Comparison of ENCODE assay signal across 2 cellular contexts in the genomic region with DNA sequence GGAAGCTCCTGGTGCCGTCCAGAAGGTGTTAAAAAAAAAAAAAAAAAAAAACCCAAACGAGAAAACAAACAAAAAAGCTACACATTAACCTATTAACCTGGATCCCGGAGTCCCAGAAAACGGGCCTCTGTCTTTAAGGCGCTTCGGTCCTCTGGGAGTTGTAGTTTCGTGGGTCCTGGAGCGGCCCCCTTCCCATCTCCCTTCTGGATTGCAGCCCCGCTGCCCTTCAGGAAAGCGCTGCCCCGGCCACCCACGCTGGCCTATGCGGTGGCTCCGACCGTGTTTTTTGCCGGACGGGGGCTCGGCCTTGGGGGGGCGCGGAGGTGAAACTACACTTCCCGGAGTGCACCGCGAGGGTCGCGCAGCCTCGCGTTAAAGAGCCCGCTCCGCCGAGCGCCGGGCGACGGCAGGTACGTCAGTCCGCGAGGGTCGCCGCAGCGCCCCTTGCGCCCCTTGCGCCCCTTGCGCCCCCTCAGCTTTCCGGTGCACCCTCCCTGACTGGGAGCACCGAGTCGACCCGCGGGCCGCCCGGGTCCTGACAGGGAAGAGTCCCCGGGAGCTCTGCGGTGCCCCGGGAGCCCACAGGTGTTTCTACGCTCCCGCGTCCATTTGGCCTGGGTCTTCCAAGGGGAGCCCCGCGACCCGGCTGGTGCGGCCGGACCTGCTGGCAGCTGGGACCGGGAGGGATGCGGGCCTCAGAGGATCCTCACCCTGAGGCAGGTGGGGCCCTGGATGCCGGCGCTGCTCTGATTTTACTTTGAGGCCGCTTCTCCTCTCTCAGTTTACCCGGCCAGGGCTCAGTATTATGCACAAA.
TF ChIP-seq lines count a peak whose summit lies in the region.

A gene (plus strand): TSS at position 375 of the 814 bp plus-strand sequence. CDS start 8,596 bp downstream, outside the sequence.

TF ChIP-seq in IMR-90, 13 proteins besides CTCF, POLR2A, EP300 and RAD21:
- TF ChIP-seq RFX5 (IDR thresholded peaks at IDR 0.05; ENCODE audit: low read depth, low read length) (no peak), BHLHE40 (IDR thresholded peaks at IDR 0.05; ENCODE audit: low read depth, low read length) (no peak), NFE2L2 (IDR thresholded peaks at IDR 0.05; ENCODE audit: low read depth, low read length) (no peak), FOS (IDR thresholded peaks at IDR 0.05; ENCODE audit: low read depth, low read length) (no peak)
- TF ChIP-seq, protein P1, sequence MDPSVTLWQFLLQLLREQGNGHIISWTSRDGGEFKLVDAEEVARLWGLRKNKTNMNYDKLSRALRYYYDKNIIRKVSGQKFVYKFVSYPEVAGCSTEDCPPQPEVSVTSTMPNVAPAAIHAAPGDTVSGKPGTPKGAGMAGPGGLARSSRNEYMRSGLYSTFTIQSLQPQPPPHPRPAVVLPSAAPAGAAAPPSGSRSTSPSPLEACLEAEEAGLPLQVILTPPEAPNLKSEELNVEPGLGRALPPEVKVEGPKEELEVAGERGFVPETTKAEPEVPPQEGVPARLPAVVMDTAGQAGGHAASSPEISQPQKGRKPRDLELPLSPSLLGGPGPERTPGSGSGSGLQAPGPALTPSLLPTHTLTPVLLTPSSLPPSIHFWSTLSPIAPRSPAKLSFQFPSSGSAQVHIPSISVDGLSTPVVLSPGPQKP (IDR thresholded peaks at IDR 0.05; ENCODE audit: borderline replicate concordance, low read depth, low read length) = no peak
- TF ChIP-seq, protein P2, sequence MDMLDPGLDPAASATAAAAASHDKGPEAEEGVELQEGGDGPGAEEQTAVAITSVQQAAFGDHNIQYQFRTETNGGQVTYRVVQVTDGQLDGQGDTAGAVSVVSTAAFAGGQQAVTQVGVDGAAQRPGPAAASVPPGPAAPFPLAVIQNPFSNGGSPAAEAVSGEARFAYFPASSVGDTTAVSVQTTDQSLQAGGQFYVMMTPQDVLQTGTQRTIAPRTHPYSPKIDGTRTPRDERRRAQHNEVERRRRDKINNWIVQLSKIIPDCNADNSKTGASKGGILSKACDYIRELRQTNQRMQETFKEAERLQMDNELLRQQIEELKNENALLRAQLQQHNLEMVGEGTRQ (IDR thresholded peaks at IDR 0.05; ENCODE audit: low read depth, low read length) = no peak

TF ChIP-seq in SK-N-SH, 30 proteins besides CTCF, POLR2A, EP300 and RAD21:
- TF ChIP-seq GABPA (IDR thresholded peaks at IDR 0.05; ENCODE audit: low read depth) = no peak
- TF ChIP-seq ELF1 (IDR thresholded peaks at IDR 0.05) = peak; percentile 48; the same call in 1 of the 2 replicates
- TF ChIP-seq TCF12 (IDR thresholded peaks at IDR 0.05) = no peak
- TF ChIP-seq, protein P3, sequence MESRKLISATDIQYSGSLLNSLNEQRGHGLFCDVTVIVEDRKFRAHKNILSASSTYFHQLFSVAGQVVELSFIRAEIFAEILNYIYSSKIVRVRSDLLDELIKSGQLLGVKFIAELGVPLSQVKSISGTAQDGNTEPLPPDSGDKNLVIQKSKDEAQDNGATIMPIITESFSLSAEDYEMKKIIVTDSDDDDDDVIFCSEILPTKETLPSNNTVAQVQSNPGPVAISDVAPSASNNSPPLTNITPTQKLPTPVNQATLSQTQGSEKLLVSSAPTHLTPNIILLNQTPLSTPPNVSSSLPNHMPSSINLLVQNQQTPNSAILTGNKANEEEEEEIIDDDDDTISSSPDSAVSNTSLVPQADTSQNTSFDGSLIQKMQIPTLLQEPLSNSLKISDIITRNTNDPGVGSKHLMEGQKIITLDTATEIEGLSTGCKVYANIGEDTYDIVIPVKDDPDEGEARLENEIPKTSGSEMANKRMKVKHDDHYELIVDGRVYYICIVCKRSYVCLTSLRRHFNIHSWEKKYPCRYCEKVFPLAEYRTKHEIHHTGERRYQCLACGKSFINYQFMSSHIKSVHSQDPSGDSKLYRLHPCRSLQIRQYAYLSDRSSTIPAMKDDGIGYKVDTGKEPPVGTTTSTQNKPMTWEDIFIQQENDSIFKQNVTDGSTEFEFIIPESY (IDR thresholded peaks at IDR 0.05; ENCODE audit: borderline replicate concordance, low read depth) = peak; percentile 92
- TF ChIP-seq EZH2phosphoT487 (IDR thresholded peaks at IDR 0.05; ENCODE audit: borderline replicate concordance, low read depth) = no peak
- no peak for TF ChIP-seq SIN3A (IDR thresholded peaks at IDR 0.05; ENCODE audit: borderline replicate concordance, low read depth, low read length)
- TF ChIP-seq NRF1 (IDR thresholded peaks at IDR 0.05; ENCODE audit: low read depth, low read length) = 0 out of 2 replicates have a peak, but pooled peaks have one; percentile 18
- no peak for TF ChIP-seq TEAD4 (IDR thresholded peaks at IDR 0.05; ENCODE audit: borderline replicate concordance, insufficient read depth)
- TF ChIP-seq, protein P4, sequence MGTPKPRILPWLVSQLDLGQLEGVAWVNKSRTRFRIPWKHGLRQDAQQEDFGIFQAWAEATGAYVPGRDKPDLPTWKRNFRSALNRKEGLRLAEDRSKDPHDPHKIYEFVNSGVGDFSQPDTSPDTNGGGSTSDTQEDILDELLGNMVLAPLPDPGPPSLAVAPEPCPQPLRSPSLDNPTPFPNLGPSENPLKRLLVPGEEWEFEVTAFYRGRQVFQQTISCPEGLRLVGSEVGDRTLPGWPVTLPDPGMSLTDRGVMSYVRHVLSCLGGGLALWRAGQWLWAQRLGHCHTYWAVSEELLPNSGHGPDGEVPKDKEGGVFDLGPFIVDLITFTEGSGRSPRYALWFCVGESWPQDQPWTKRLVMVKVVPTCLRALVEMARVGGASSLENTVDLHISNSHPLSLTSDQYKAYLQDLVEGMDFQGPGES (IDR thresholded peaks at IDR 0.05; ENCODE audit: low read depth, low read length) = no peak
- TF ChIP-seq, protein P5, sequence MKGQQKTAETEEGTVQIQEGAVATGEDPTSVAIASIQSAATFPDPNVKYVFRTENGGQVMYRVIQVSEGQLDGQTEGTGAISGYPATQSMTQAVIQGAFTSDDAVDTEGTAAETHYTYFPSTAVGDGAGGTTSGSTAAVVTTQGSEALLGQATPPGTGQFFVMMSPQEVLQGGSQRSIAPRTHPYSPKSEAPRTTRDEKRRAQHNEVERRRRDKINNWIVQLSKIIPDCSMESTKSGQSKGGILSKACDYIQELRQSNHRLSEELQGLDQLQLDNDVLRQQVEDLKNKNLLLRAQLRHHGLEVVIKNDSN (IDR thresholded peaks at IDR 0.05; ENCODE audit: borderline replicate concordance, low read depth) = no peak
- TF ChIP-seq, protein P6, sequence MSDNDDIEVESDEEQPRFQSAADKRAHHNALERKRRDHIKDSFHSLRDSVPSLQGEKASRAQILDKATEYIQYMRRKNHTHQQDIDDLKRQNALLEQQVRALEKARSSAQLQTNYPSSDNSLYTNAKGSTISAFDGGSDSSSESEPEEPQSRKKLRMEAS (IDR thresholded peaks at IDR 0.05; ENCODE audit: low read depth) = peak; percentile 44; the same call in 1 of the 2 replicates
- TF ChIP-seq, protein P2 (IDR thresholded peaks at IDR 0.05; ENCODE audit: borderline replicate concordance, low read depth, low read length) = no peak
- peak; percentile 96 for TF ChIP-seq CHD2 (IDR thresholded peaks at IDR 0.05; ENCODE audit: low read length, partially characterized antibody)
- TF ChIP-seq YY1 (IDR thresholded peaks at IDR 0.05; ENCODE audit: low read depth) = no peak
- TF ChIP-seq POLR2AphosphoS5 (IDR thresholded peaks at IDR 0.05; ENCODE audit: low read depth, low read length) = peak; percentile 50; the same call in 1 of the 2 replicates
- no peak for TF ChIP-seq SMC3 (IDR thresholded peaks at IDR 0.05; ENCODE audit: low read depth, low read length)
- TF ChIP-seq NFIC (IDR thresholded peaks at IDR 0.05; ENCODE audit: borderline replicate concordance) = 0 out of 2 replicates have a peak, but pooled peaks have one; percentile 3
- no peak for TF ChIP-seq RXRA (IDR thresholded peaks at IDR 0.05; ENCODE audit: borderline replicate concordance, low read depth)
- no peak for TF ChIP-seq GATA2 (CRISPR knock-in tag; IDR thresholded peaks at IDR 0.05)
- no peak for TF ChIP-seq RCOR1 (IDR thresholded peaks at IDR 0.05; ENCODE audit: low read length)
- TF ChIP-seq FOXJ3 (CRISPR knock-in tag; IDR thresholded peaks at IDR 0.05) = no peak
- TF ChIP-seq, protein P7, sequence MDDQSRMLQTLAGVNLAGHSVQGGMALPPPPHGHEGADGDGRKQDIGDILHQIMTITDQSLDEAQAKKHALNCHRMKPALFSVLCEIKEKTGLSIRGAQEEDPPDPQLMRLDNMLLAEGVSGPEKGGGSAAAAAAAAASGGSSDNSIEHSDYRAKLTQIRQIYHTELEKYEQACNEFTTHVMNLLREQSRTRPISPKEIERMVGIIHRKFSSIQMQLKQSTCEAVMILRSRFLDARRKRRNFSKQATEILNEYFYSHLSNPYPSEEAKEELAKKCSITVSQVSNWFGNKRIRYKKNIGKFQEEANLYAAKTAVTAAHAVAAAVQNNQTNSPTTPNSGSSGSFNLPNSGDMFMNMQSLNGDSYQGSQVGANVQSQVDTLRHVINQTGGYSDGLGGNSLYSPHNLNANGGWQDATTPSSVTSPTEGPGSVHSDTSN (IDR thresholded peaks at IDR 0.05) = no peak
